ENCODE assay signal across 1 cellular context in genomic region chr7:128867842-128868623, GRCh38.
TF ChIP-seq lines count a peak whose summit lies in the region.

No MANE protein-coding gene starts in this region.

TF ChIP-seq in HEK293, 187 proteins besides CTCF, POLR2A, EP300 and RAD21 (continued from another document):
- TF ChIP-seq GLIS1 (tag by site-specific recombination; IDR thresholded peaks at IDR 0.05): peak; percentile 53; the same call in 1 of the 2 replicates
- TF ChIP-seq ZNF394 (tag by site-specific recombination; IDR thresholded peaks at IDR 0.05; ENCODE audit: borderline replicate concordance): 0 out of 2 replicates have a peak, but pooled peaks have one; percentile 9
- no peak for TF ChIP-seq ZBTB26 (tag by site-specific recombination; optimal IDR thresholded peaks at IDR 0.05)
- no peak for TF ChIP-seq ZNF530 (tag by site-specific recombination; IDR thresholded peaks at IDR 0.05; ENCODE audit: low read depth)
- peak; percentile 56; the same call in 1 of the 2 replicates for TF ChIP-seq TSHZ1 (tag by site-specific recombination; IDR thresholded peaks at IDR 0.05; ENCODE audit: borderline replicate concordance)
- TF ChIP-seq ZNF792 (tag by site-specific recombination; IDR thresholded peaks at IDR 0.05): no peak
- TF ChIP-seq ZNF423 (tag by site-specific recombination; IDR thresholded peaks at IDR 0.05): peak; percentile 18; the same call in 1 of the 2 replicates
- no peak for TF ChIP-seq YY2 (tag by site-specific recombination; IDR thresholded peaks at IDR 0.05)
- TF ChIP-seq ZNF548 (tag by site-specific recombination; IDR thresholded peaks at IDR 0.05): no peak
- no peak for TF ChIP-seq ZNF510 (tag by site-specific recombination; IDR thresholded peaks at IDR 0.05; ENCODE audit: insufficient replicate concordance)
- TF ChIP-seq SETDB1 (IDR thresholded peaks at IDR 0.05; ENCODE audit: insufficient read length, low read length): no peak
- no peak for TF ChIP-seq AEBP2 (tag by site-specific recombination; IDR thresholded peaks at IDR 0.05; ENCODE audit: borderline replicate concordance)
- no peak for TF ChIP-seq ZNF211 (tag by site-specific recombination; IDR thresholded peaks at IDR 0.05; ENCODE audit: low read depth)
- TF ChIP-seq ZBTB17 (tag by site-specific recombination; IDR thresholded peaks at IDR 0.05): peak; percentile 89
- no peak for TF ChIP-seq ZBTB20 (tag by site-specific recombination; IDR thresholded peaks at IDR 0.05)
- TF ChIP-seq PATZ1 (tag by site-specific recombination; IDR thresholded peaks at IDR 0.05): peak; percentile 59
- TF ChIP-seq SP3 (tag by site-specific recombination; IDR thresholded peaks at IDR 0.05): peak; percentile 32; the same call in 1 of the 2 replicates
- TF ChIP-seq ZNF600 (tag by site-specific recombination; IDR thresholded peaks at IDR 0.05): peak; percentile 82
- peak; percentile 31 for TF ChIP-seq ZNF366 (tag by site-specific recombination; conservative IDR thresholded peaks at IDR 0.05)
- no peak for TF ChIP-seq ZNF239 (tag by site-specific recombination; IDR thresholded peaks at IDR 0.05)
- peak; percentile 5; the same call in 1 of the 2 replicates for TF ChIP-seq KLF1 (tag by site-specific recombination; IDR thresholded peaks at IDR 0.05)
- TF ChIP-seq ZNF138 (tag by site-specific recombination; IDR thresholded peaks at IDR 0.05; ENCODE audit: borderline replicate concordance): no peak
- no peak for TF ChIP-seq ZBTB1 (tag by site-specific recombination; IDR thresholded peaks at IDR 0.05)
- TF ChIP-seq ZNF549 (tag by site-specific recombination; IDR thresholded peaks at IDR 0.05): no peak
- peak; percentile 65 for TF ChIP-seq ZBTB48 (tag by site-specific recombination; IDR thresholded peaks at IDR 0.05)
- no peak for TF ChIP-seq ZNF202 (tag by site-specific recombination; IDR thresholded peaks at IDR 0.05; ENCODE audit: borderline replicate concordance)
- TF ChIP-seq PRDM1 (tag by site-specific recombination; IDR thresholded peaks at IDR 0.05): peak; percentile 70
